Comparison of ENCODE assay signal across 12 cellular contexts in genomic region chr1:1114431-1114830, GRCh38. TPM values are rescaled to one million over a fixed set of nuclear protein-coding genes. Genes with fewer than 3 reads are reported as not detected.
DNase-seq lines count a peak whose midpoint lies in the region; ATAC-seq, FAIRE-seq and TF ChIP-seq lines count a peak whose summit lies in the region.
"Had no signal": no experiment of that assay in that cellular context is flagged by ENCODE, and none has a peak within 500 bp of the region (broad histone marks: within the 10 kb centered on the region; RNA-seq: fewer than 3 reads in every experiment).

No MANE protein-coding gene starts in this region.

- no peak overlapping the region for H3K27ac Mint-ChIP-seq in activated T-helper 1 cell treated with anti-CD3 and anti-CD28 coated beads, Interleukin-12 subunit alpha, Interleukin-12 subunit beta, Interleukin-2, Interleukin-4 antibody, amounts not matched to agents 30 ng/mL and 10 ng/mL and 1 ng/mL, durations not matched to agents 14 hours and 24 hours and 36 hours

- H3K27me3 ChIP-seq in left ventricle myocardium inferior (ENCODE audit: low read depth) (peaks cover 21% of the 10 kb centered on the region), right atrium auricular region (no peaks in the 10 kb centered on the region), upper lobe of right lung (peaks cover 9% of the 10 kb centered on the region)
- H3K27me3 ChIP-seq: vagina had no signal

- H3K36me3 ChIP-seq in left ventricle myocardium inferior: peaks cover 20% of the 10 kb centered on the region
- no peaks in the 10 kb centered on the region for H3K36me3 ChIP-seq in right atrium auricular region
- H3K36me3 ChIP-seq in kidney (ENCODE audit: control insufficient read depth in 1 of 2, insufficient read depth in 2 of 2, low read length in 2 of 2): no peaks in the 10 kb centered on the region
- no peaks in the 10 kb centered on the region for H3K36me3 ChIP-seq in upper lobe of right lung
- H3K36me3 ChIP-seq: vagina had no signal

- no peaks in the 10 kb centered on the region for H3K4me1 Mint-ChIP-seq in activated T-helper 1 cell treated with anti-CD3 and anti-CD28 coated beads, Interleukin-12 subunit alpha, Interleukin-12 subunit beta, Interleukin-2, Interleukin-4 antibody, amounts not matched to agents 30 ng/mL and 10 ng/mL and 1 ng/mL, durations not matched to agents 14 hours and 24 hours and 36 hours (ENCODE audit: low read depth)

- no peak overlapping the region for H3K9ac ChIP-seq in kidney (ENCODE audit: low read length in 2 of 2)

- H3K36me3 Mint-ChIP-seq in activated T-helper 1 cell treated with anti-CD3 and anti-CD28 coated beads, Interleukin-12 subunit alpha, Interleukin-12 subunit beta, Interleukin-2, Interleukin-4 antibody, amounts not matched to agents 30 ng/mL and 10 ng/mL and 1 ng/mL, durations not matched to agents 14 hours and 24 hours and 36 hours (ENCODE audit: low read depth): peaks cover 22% of the 10 kb centered on the region

- peaks cover 5% of the 10 kb centered on the region for H3K27me3 Mint-ChIP-seq in activated T-helper 1 cell treated with anti-CD3 and anti-CD28 coated beads, Interleukin-12 subunit alpha, Interleukin-12 subunit beta, Interleukin-2, Interleukin-4 antibody, amounts not matched to agents 30 ng/mL and 10 ng/mL and 1 ng/mL, durations not matched to agents 14 hours and 24 hours and 36 hours (ENCODE audit: insufficient read depth)

- FAIRE-seq in kidney (lab: Jason Lieb, UNC): no peak

- ATAC-seq in upper lobe of right lung (no peak), GM18517 (IDR thresholded peaks at IDR 0.05; ENCODE audit: unreplicated experiment) (no peak)

- DNase-seq in left ventricle myocardium inferior (peak; percentile 12), right atrium auricular region (ENCODE audit: low spot score) (no peak), kidney (peak; percentile 59), upper lobe of right lung (peak; percentile 43), CD1c-positive myeloid dendritic cell (ENCODE audit: extremely low spot score) (no peak), NCI-H1105 (lab: John Stamatoyannopoulos, UW) (no peak)
- DNase-seq in activated T-helper 1 cell treated with anti-CD3 and anti-CD28 coated beads, Interleukin-12 subunit alpha, Interleukin-12 subunit beta, Interleukin-2, Interleukin-4 antibody, amounts not matched to agents 30 ng/mL and 10 ng/mL and 1 ng/mL, durations not matched to agents 14 hours and 24 hours and 36 hours (ENCODE audit: low spot score): no peak
- DNase-seq: NCI-H2081, RPMI8226 had no signal

- TF ChIP-seq CTCF in left ventricle myocardium inferior (IDR thresholded peaks at IDR 0.05; ENCODE audit: borderline replicate concordance): no peak
- TF ChIP-seq CTCF in right atrium auricular region (IDR thresholded peaks at IDR 0.05): no peak
- no peak for TF ChIP-seq CTCF in kidney (IDR thresholded peaks at IDR 0.05; ENCODE audit: borderline replicate concordance, extremely low read depth, insufficient read depth)
- no peak for TF ChIP-seq CTCF in upper lobe of right lung (IDR thresholded peaks at IDR 0.05)

- H3K9me3 Mint-ChIP-seq in activated T-helper 1 cell treated with anti-CD3 and anti-CD28 coated beads, Interleukin-12 subunit alpha, Interleukin-12 subunit beta, Interleukin-2, Interleukin-4 antibody, amounts not matched to agents 30 ng/mL and 10 ng/mL and 1 ng/mL, durations not matched to agents 14 hours and 24 hours and 36 hours: peaks cover 12% of the 10 kb centered on the region

- H3K4me3 ChIP-seq in left ventricle myocardium inferior (no peak overlapping the region), right atrium auricular region (no peak overlapping the region), kidney (ENCODE audit: low read length in 2 of 2) (no peak overlapping the region), upper lobe of right lung (no peak overlapping the region)

- H3K4me3 Mint-ChIP-seq in activated T-helper 1 cell treated with anti-CD3 and anti-CD28 coated beads, Interleukin-12 subunit alpha, Interleukin-12 subunit beta, Interleukin-2, Interleukin-4 antibody, amounts not matched to agents 30 ng/mL and 10 ng/mL and 1 ng/mL, durations not matched to agents 14 hours and 24 hours and 36 hours: peak overlapping the region; percentile 87

- H3K4me1 ChIP-seq in left ventricle myocardium inferior: peaks cover 16% of the 10 kb centered on the region
- peaks cover 0 to 14% of the 10 kb centered on the region in 2 donors for H3K4me1 ChIP-seq in right atrium auricular region
- no peaks in the 10 kb centered on the region for H3K4me1 ChIP-seq in kidney (ENCODE audit: control insufficient read depth in 1 of 2, insufficient read depth in 1 of 2, low read depth in 1 of 2, low read length in 2 of 2)
- H3K4me1 ChIP-seq in upper lobe of right lung: peaks cover 8% of the 10 kb centered on the region

- H3K27ac ChIP-seq in left ventricle myocardium inferior (replicated peaks) (no peak overlapping the region), right atrium auricular region (no peak overlapping the region), kidney (ENCODE audit: low read depth in 2 of 2, low read length in 2 of 2) (no peak overlapping the region), upper lobe of right lung (no peak overlapping the region)
- H3K27ac ChIP-seq: vagina had no signal

- H3K9me3 ChIP-seq in left ventricle myocardium inferior (replicated peaks) (peaks cover 12% of the 10 kb centered on the region), right atrium auricular region (peaks cover 0 to 6% of the 10 kb centered on the region in 2 donors), kidney (ENCODE audit: control insufficient read depth in 1 of 2, low read length in 2 of 2) (peaks cover 0 to 6% of the 10 kb centered on the region in 2 donors), upper lobe of right lung (no peaks in the 10 kb centered on the region)
- H3K9me3 ChIP-seq: vagina had no signal

- intact Hi-C loops in left ventricle myocardium inferior (cut with micrococcal nuclease) (no loop called here), kidney (cut with DNase I) (no loop called here), upper lobe of right lung (cut with DNase I) (no loop called here)
- intact Hi-C loops in activated T-helper 1 cell treated with anti-CD3 and anti-CD28 coated beads, Interleukin-12 subunit alpha, Interleukin-12 subunit beta, Interleukin-2, Interleukin-4 antibody, amounts not matched to agents 30 ng/mL and 10 ng/mL and 1 ng/mL, durations not matched to agents 14 hours and 24 hours and 36 hours (cut with micrococcal nuclease): no loop called here

RNA-seq across cellular contexts. Expression of gene C1orf159, which starts 1.5 kb away (rescaled TPM):
- total RNA-seq in left ventricle myocardium inferior: 3.8 TPM
- total RNA-seq in right atrium auricular region: 1 to 10 TPM; 4.4 to 4.6 TPM
- total RNA-seq in activated T-helper 1 cell treated with anti-CD3 and anti-CD28 coated beads, Interleukin-12 subunit alpha, Interleukin-12 subunit beta, Interleukin-2, Interleukin-4 antibody, amounts not matched to agents 30 ng/mL and 10 ng/mL and 1 ng/mL, durations not matched to agents 14 hours and 24 hours and 36 hours: 30.0 and 30.3 TPM in 2 replicates
- 14.8 TPM for total RNA-seq in kidney
- 8.6 TPM for polyA plus RNA-seq in kidney (ENCODE audit: insufficient read depth, low read depth, low replicate concordance)
- total RNA-seq in upper lobe of right lung: 9.7 TPM

RNA-seq across cellular contexts. Expression of gene RNF223, which starts 40.3 kb away (rescaled TPM):
- total RNA-seq in left ventricle myocardium inferior (not detected), right atrium auricular region (not detected), kidney (2.3 TPM), upper lobe of right lung (0.55 TPM)
- total RNA-seq in activated T-helper 1 cell treated with anti-CD3 and anti-CD28 coated beads, Interleukin-12 subunit alpha, Interleukin-12 subunit beta, Interleukin-2, Interleukin-4 antibody, amounts not matched to agents 30 ng/mL and 10 ng/mL and 1 ng/mL, durations not matched to agents 14 hours and 24 hours and 36 hours: 0.10 TPM in 1 of 2 replicates, not detected in the other
- 0.28 TPM for polyA plus RNA-seq in kidney (ENCODE audit: insufficient read depth, low read depth, low replicate concordance)
- total RNA-seq: pulmonary artery endothelial cell had no signal

RNA-seq across cellular contexts. Expression of gene TTLL10, which starts 59.2 kb away (rescaled TPM):
- not detected for total RNA-seq in left ventricle myocardium inferior
- not detected for total RNA-seq in right atrium auricular region
- 0.10 and 0.15 TPM in 2 replicates for total RNA-seq in activated T-helper 1 cell treated with anti-CD3 and anti-CD28 coated beads, Interleukin-12 subunit alpha, Interleukin-12 subunit beta, Interleukin-2, Interleukin-4 antibody, amounts not matched to agents 30 ng/mL and 10 ng/mL and 1 ng/mL, durations not matched to agents 14 hours and 24 hours and 36 hours
- total RNA-seq in kidney: 1.5 TPM
- not detected for polyA plus RNA-seq in kidney (ENCODE audit: insufficient read depth, low read depth, low replicate concordance)
- total RNA-seq in upper lobe of right lung: not detected
- total RNA-seq: pulmonary artery endothelial cell, vagina had no signal

Comparison
In these comparisons a context has a peak if more than half of its experiments do, and no peak if none do; other contexts are left out.
1. DNase-seq: peak in left ventricle myocardium inferior (single experiment), kidney (single experiment) and upper lobe of right lung (single experiment); none in right atrium auricular region (single experiment), activated T-helper 1 cell treated with anti-CD3 and anti-CD28 coated beads, Interleukin-12 subunit alpha, Interleukin-12 subunit beta, Interleukin-2, Interleukin-4 antibody, amounts not matched to agents 30 ng/mL and 10 ng/mL and 1 ng/mL, durations not matched to agents 14 hours and 24 hours and 36 hours (single experiment), CD1c-positive myeloid dendritic cell (single experiment) and NCI-H1105 (single experiment).